In genomic region chr3:94615275-94616065, GRCh38 we compare ENCODE assay signal across 29 cellular contexts.
A peak's percentile ranks its signal among the peaks of the same experiment; 100 is the strongest.
DNase-seq lines count a peak whose midpoint lies in the region; ATAC-seq, FAIRE-seq and TF ChIP-seq lines count a peak whose summit lies in the region.
"Had no signal": no experiment of that assay in that cellular context is flagged by ENCODE, and none has a peak within 500 bp of the region (broad histone marks: within the 10 kb centered on the region; RNA-seq: fewer than 3 reads in every experiment).

No MANE protein-coding gene starts in this region.

- no peaks in the 10 kb centered on the region for H3K27me3 Mint-ChIP-seq in activated T-helper 17 cell treated with anti-CD3 and anti-CD28 coated beads, Interleukin-2, amount 50 U/mL, for 72 hours
- H3K27me3 Mint-ChIP-seq: activated naive CD8-positive, alpha-beta T cell treated with anti-CD3 and anti-CD28 coated beads, Interleukin-2, amount 50 U/mL, for 24 hours; naive thymus-derived CD4-positive, alpha-beta T cell; stimulated activated naive CD8-positive, alpha-beta T cell treated with anti-CD3 and anti-CD28 coated beads, Interleukin-15, Interleukin-2, amounts not matched to agents 100 ng/mL and 50 ng/mL, for 24 hours had no signal

- no peak for TF ChIP-seq CTCF in keratinocyte (optimal IDR thresholded peaks at IDR 0.05 in 1 of 3, IDR thresholded peaks at IDR 0.05 in 1 of 3, conservative IDR thresholded peaks at IDR 0.05 in 1 of 3; ENCODE audit: extremely low read depth in 1 of 3, insufficient read depth in 2 of 3, low read length in 3 of 3)

- peaks cover 9% of the 10 kb centered on the region for H3K4me1 ChIP-seq in keratinocyte (ENCODE audit: control insufficient read depth, extremely low read depth, insufficient read depth, low read length)
- H3K4me1 ChIP-seq: esophagus muscularis mucosa, psoas muscle, uterus had no signal

- H3K9me1 ChIP-seq in keratinocyte (ENCODE audit: control insufficient read depth, extremely low read depth, insufficient read depth, low read length) = no peaks in the 10 kb centered on the region

- intact Hi-C loops in left cardiac atrium (cut with DNase I) = no loop called here

- H3K27me3 ChIP-seq in keratinocyte (ENCODE audit: control insufficient read depth, extremely low read depth, insufficient read depth, low read length) = no peaks in the 10 kb centered on the region
- H3K27me3 ChIP-seq: esophagus muscularis mucosa, uterus had no signal

- H3K36me3 ChIP-seq in keratinocyte (ENCODE audit: control insufficient read depth in 2 of 2, extremely low read depth in 1 of 2, insufficient read depth in 2 of 2, low read length in 2 of 2) = no peaks in the 10 kb centered on the region
- H3K36me3 ChIP-seq: esophagus muscularis mucosa, thoracic aorta, uterus had no signal

- no peaks in the 10 kb centered on the region for H3K9me3 ChIP-seq in keratinocyte (ENCODE audit: control insufficient read depth, low read depth, low read length)
- H3K9me3 ChIP-seq: esophagus muscularis mucosa, psoas muscle, thoracic aorta, uterus had no signal

- no peaks in the 10 kb centered on the region for H3K4me1 Mint-ChIP-seq in activated T-helper 17 cell treated with anti-CD3 and anti-CD28 coated beads, Interleukin-2, amount 50 U/mL, for 72 hours
- H3K4me1 Mint-ChIP-seq: activated naive CD8-positive, alpha-beta T cell treated with anti-CD3 and anti-CD28 coated beads, Interleukin-2, amount 50 U/mL, for 24 hours; CD14-positive monocyte; naive thymus-derived CD4-positive, alpha-beta T cell had no signal

- no peak overlapping the region for H3K9ac ChIP-seq in keratinocyte (ENCODE audit: control insufficient read depth, extremely low read depth, insufficient read depth, low read length)

- H3K4me3 Mint-ChIP-seq in activated T-helper 17 cell treated with anti-CD3 and anti-CD28 coated beads, Interleukin-2, amount 50 U/mL, for 72 hours = no peak overlapping the region
- H3K4me3 Mint-ChIP-seq: activated naive CD8-positive, alpha-beta T cell treated with anti-CD3 and anti-CD28 coated beads, Interleukin-2, amount 50 U/mL, for 24 hours; CD14-positive monocyte; HFFc6; naive thymus-derived CD4-positive, alpha-beta T cell; stimulated activated naive CD8-positive, alpha-beta T cell treated with anti-CD3 and anti-CD28 coated beads, Interleukin-15, Interleukin-2, amounts not matched to agents 100 ng/mL and 50 ng/mL, for 24 hours had no signal

- H3K4me2 ChIP-seq in keratinocyte (ENCODE audit: control insufficient read depth, extremely low read depth, insufficient read depth, low read depth, low read length) = peak overlapping the region; percentile 39

- peak; percentile 78 for FAIRE-seq in keratinocyte (lab: Jason Lieb, UNC)
- FAIRE-seq: frontal cortex, HepG2 had no signal

- H4K20me1 ChIP-seq in keratinocyte (ENCODE audit: control insufficient read depth, extremely low read depth, insufficient read depth, low read length) = no peaks in the 10 kb centered on the region

- dilution Hi-C loops in keratinocyte (cut with MboI; ENCODE audit: extremely low pct_ligation_motif_present, low sequenced_read_pairs) = no loop called here

- DNase-seq in HPDE6-E6E7 (ENCODE audit: extremely low spot score) = peak; percentile 57
- DNase-seq in NCI-H69 (lab: John Stamatoyannopoulos, UW) = peak; percentile 82
- peak; percentile 99 for DNase-seq in cerebellar cortex (ENCODE audit: low spot score)
- DNase-seq in keratinocyte (ENCODE audit: low read depth, low spot score) = peak; percentile 58
- no peak for DNase-seq in left cardiac atrium
- DNase-seq: activated CD4-positive, alpha-beta T cell treated with anti-CD3 and anti-CD28 coated beads for 4 hours; activated gamma-delta T cell treated with Interleukin-2 at 50 U/mL for 16 hours; activated naive CD8-positive, alpha-beta T cell treated with anti-CD3 and anti-CD28 coated beads, Interleukin-2, amount 50 U/mL, for 24 hours; Calu3; effector CD4-positive, alpha-beta T cell; GOT3; HFFc6; Karpas-422; left ventricle myocardium superior; naive thymus-derived CD4-positive, alpha-beta T cell; NCI-H146; NCI-H524 treated with DMSO at 0.1 percent for 48 hours; occipital lobe; psoas muscle; uterus had no signal

- no peaks in the 10 kb centered on the region for H3K79me2 ChIP-seq in keratinocyte (ENCODE audit: control insufficient read depth, insufficient read depth, low read length)

- H3K9me3 Mint-ChIP-seq in activated T-helper 17 cell treated with anti-CD3 and anti-CD28 coated beads, Interleukin-2, amount 50 U/mL, for 72 hours = peaks cover 17% of the 10 kb centered on the region
- H3K9me3 Mint-ChIP-seq: stimulated activated naive CD8-positive, alpha-beta T cell treated with anti-CD3 and anti-CD28 coated beads, Interleukin-15, Interleukin-2, amounts not matched to agents 100 ng/mL and 50 ng/mL, for 24 hours had no signal

- H3K27ac Mint-ChIP-seq in activated T-helper 17 cell treated with anti-CD3 and anti-CD28 coated beads, Interleukin-2, amount 50 U/mL, for 72 hours = no peak overlapping the region
- H3K27ac Mint-ChIP-seq: activated naive CD8-positive, alpha-beta T cell treated with anti-CD3 and anti-CD28 coated beads, Interleukin-2, amount 50 U/mL, for 24 hours; CD14-positive monocyte; HFFc6; naive thymus-derived CD4-positive, alpha-beta T cell; stimulated activated naive CD8-positive, alpha-beta T cell treated with anti-CD3 and anti-CD28 coated beads, Interleukin-15, Interleukin-2, amounts not matched to agents 100 ng/mL and 50 ng/mL, for 24 hours had no signal

- no peak for ATAC-seq in left cardiac atrium
- ATAC-seq in activated T-helper 17 cell treated with anti-CD3 and anti-CD28 coated beads, Interleukin-2, amount 50 U/mL, for 72 hours (replicated peaks) = no peak
- no peak for ATAC-seq in GM21786 (IDR thresholded peaks at IDR 0.05; ENCODE audit: unreplicated experiment)
- ATAC-seq: activated naive CD8-positive, alpha-beta T cell treated with anti-CD3 and anti-CD28 coated beads, Interleukin-2, amount 50 U/mL, for 24 hours; HepG2; left ventricle myocardium superior; naive thymus-derived CD4-positive, alpha-beta T cell; psoas muscle had no signal

- peak overlapping the region; percentile 36 for H3K27ac ChIP-seq in keratinocyte (ENCODE audit: control insufficient read depth, insufficient read depth, low read length)
- H3K27ac ChIP-seq: esophagus muscularis mucosa, HL-60, psoas muscle, thoracic aorta, uterus had no signal

- H2AFZ ChIP-seq in keratinocyte (ENCODE audit: control insufficient read depth, low read length) = peak overlapping the region; percentile 36

- no peaks in the 10 kb centered on the region for H3K36me3 Mint-ChIP-seq in activated T-helper 17 cell treated with anti-CD3 and anti-CD28 coated beads, Interleukin-2, amount 50 U/mL, for 72 hours (ENCODE audit: low read depth)
- H3K36me3 Mint-ChIP-seq: CD14-positive monocyte; naive thymus-derived CD4-positive, alpha-beta T cell had no signal

- no peak overlapping the region for H3K4me3 ChIP-seq in keratinocyte (ENCODE audit: control insufficient read depth in 2 of 3, extremely low read depth in 1 of 3, insufficient read depth in 2 of 3, low read depth in 1 of 3, low read length in 3 of 3)
- H3K4me3 ChIP-seq: esophagus muscularis mucosa, psoas muscle, thoracic aorta, uterus had no signal
